22 cellular contexts compared by ENCODE assay signal in genomic region chr13:46372071-46372470, GRCh38. TPM values are rescaled to one million over a fixed set of nuclear protein-coding genes. Genes with fewer than 3 reads are reported as not detected.
A peak's percentile ranks its signal among the peaks of the same experiment; 100 is the strongest.
DNase-seq lines count a peak whose midpoint lies in the region; ATAC-seq and TF ChIP-seq lines count a peak whose summit lies in the region.
"Had no signal": no experiment of that assay in that cellular context is flagged by ENCODE, and none has a peak within 500 bp of the region (broad histone marks: within the 10 kb centered on the region; RNA-seq: fewer than 3 reads in every experiment).

No MANE protein-coding gene starts in this region.

- H3K9me3 ChIP-seq in OCI-LY1 (ENCODE audit: low read length) (no peaks in the 10 kb centered on the region), neutrophil (no peaks in the 10 kb centered on the region)
- H3K9me3 ChIP-seq: A549, Peyer's patch had no signal

- no peaks in the 10 kb centered on the region for H4K20me1 ChIP-seq in OCI-LY1 (ENCODE audit: insufficient read depth, low read length)
- H4K20me1 ChIP-seq: BLaER1 treated with 17β-estradiol and CSF1 and Interleukin-3, amounts not matched to agents 10 nM and 100 nM had no signal

- no peak overlapping the region for H2AFZ ChIP-seq in OCI-LY1 (ENCODE audit: low read length)
- H2AFZ ChIP-seq: GM23338 had no signal

- H3K9ac ChIP-seq in OCI-LY1 (ENCODE audit: low read length) = peak overlapping the region; percentile 49
- H3K9ac ChIP-seq: BLaER1 treated with 17β-estradiol and CSF1 and Interleukin-3, amounts not matched to agents 10 nM and 100 nM had no signal

- peak overlapping the region; percentile 63 for H3K4me2 ChIP-seq in OCI-LY1 (ENCODE audit: low read length)
- H3K4me2 ChIP-seq: A549, GM23338 had no signal

- H3K9me2 ChIP-seq in OCI-LY1 (ENCODE audit: low read depth, low read length) = no peaks in the 10 kb centered on the region

- H3K27ac ChIP-seq in OCI-LY1 (ENCODE audit: low read depth, low read length, poor library complexity, severe bottlenecking) (peak overlapping the region; percentile 94), neutrophil (peak overlapping the region; percentile 24)
- H3K27ac ChIP-seq: A549; BLaER1 treated with 17β-estradiol and CSF1 and Interleukin-3, amounts not matched to agents 10 nM and 100 nM had no signal

- peak overlapping the region; percentile 9 for H3K27ac Mint-ChIP-seq in dendritic cell treated with granulocyte-macrophage colony-stimulating factor and Interleukin-4, amounts not matched to agents 40 ng/mL and 50 ng/mL, for 4 days
- no peak overlapping the region for H3K27ac Mint-ChIP-seq in activated CD8-positive, alpha-beta T cell treated with anti-CD3 and anti-CD28 coated beads for 36 hours
- H3K27ac Mint-ChIP-seq in nephron progenitor cell = no peak overlapping the region
- H3K27ac Mint-ChIP-seq: CD8-positive, alpha-beta T cell; GM23338 had no signal

- no peaks in the 10 kb centered on the region for H3K27me3 Mint-ChIP-seq in dendritic cell treated with granulocyte-macrophage colony-stimulating factor and Interleukin-4, amounts not matched to agents 40 ng/mL and 50 ng/mL, for 4 days
- H3K27me3 Mint-ChIP-seq in activated CD8-positive, alpha-beta T cell treated with anti-CD3 and anti-CD28 coated beads for 36 hours = no peaks in the 10 kb centered on the region
- peaks cover 7% of the 10 kb centered on the region for H3K27me3 Mint-ChIP-seq in nephron progenitor cell (ENCODE audit: low read depth, poor library complexity)

- peaks cover 50% of the 10 kb centered on the region for H3K4me1 Mint-ChIP-seq in dendritic cell treated with granulocyte-macrophage colony-stimulating factor and Interleukin-4, amounts not matched to agents 40 ng/mL and 50 ng/mL, for 4 days (ENCODE audit: low read depth)
- H3K4me1 Mint-ChIP-seq in activated CD8-positive, alpha-beta T cell treated with anti-CD3 and anti-CD28 coated beads for 36 hours (ENCODE audit: low read depth) = peaks cover 7% of the 10 kb centered on the region
- H3K4me1 Mint-ChIP-seq in nephron progenitor cell = peaks cover 40% of the 10 kb centered on the region
- H3K4me1 Mint-ChIP-seq: GM23338 had no signal

- CTCF ChIA-PET in activated CD8-positive, alpha-beta T cell treated with anti-CD3 and anti-CD28 coated beads for 36 hours (lab: Charles Lee) = interaction anchor here (1.1 kb wide), 1 partner anchor 22 kb away, joined by 3 read pairs; no protein-coding TSS in a partner anchor

- no peak for ATAC-seq in activated CD8-positive, alpha-beta T cell treated with anti-CD3 and anti-CD28 coated beads for 36 hours
- ATAC-seq: A549; CD8-positive, alpha-beta T cell; GM23338; HCT116; K562; Right ventricle myocardium inferior had no signal

- intact Hi-C loops in dendritic cell treated with granulocyte-macrophage colony-stimulating factor and Interleukin-4, amounts not matched to agents 40 ng/mL and 50 ng/mL, for 4 days (cut with micrococcal nuclease) = no loop called here
- intact Hi-C loops in activated CD8-positive, alpha-beta T cell treated with anti-CD3 and anti-CD28 coated beads for 36 hours (cut with micrococcal nuclease) = no loop called here

- H3K4me3 ChIP-seq in OCI-LY1 (ENCODE audit: low read depth, low read length, poor library complexity, severe bottlenecking) (peak overlapping the region; percentile 41), neutrophil (ENCODE audit: low read depth in 1 of 2, low read length in 1 of 2) (peak overlapping the region in 1 of 2 experiments; percentile 63)
- H3K4me3 ChIP-seq: A549; BLaER1 treated with 17β-estradiol and CSF1 and Interleukin-3, amounts not matched to agents 10 nM and 100 nM; GM23338; K562; Peyer's patch had no signal

- H3F3A ChIP-seq in OCI-LY1 (ENCODE audit: insufficient read depth, low read length) = no peaks in the 10 kb centered on the region

- H3K36me3 Mint-ChIP-seq in dendritic cell treated with granulocyte-macrophage colony-stimulating factor and Interleukin-4, amounts not matched to agents 40 ng/mL and 50 ng/mL, for 4 days (ENCODE audit: low read depth) = peaks cover 27% of the 10 kb centered on the region
- no peaks in the 10 kb centered on the region for H3K36me3 Mint-ChIP-seq in activated CD8-positive, alpha-beta T cell treated with anti-CD3 and anti-CD28 coated beads for 36 hours (ENCODE audit: low read depth)
- H3K36me3 Mint-ChIP-seq in nephron progenitor cell (ENCODE audit: low read depth) = peaks cover 11% of the 10 kb centered on the region
- H3K36me3 Mint-ChIP-seq: CD8-positive, alpha-beta T cell had no signal

- POLR2A ChIA-PET in activated CD8-positive, alpha-beta T cell treated with anti-CD3 and anti-CD28 coated beads for 36 hours (lab: Charles Lee) = interaction anchor here (0.6 kb wide), 1 partner anchor 394 kb away, joined by 3 read pairs; no protein-coding TSS in a partner anchor

- H3K4me1 ChIP-seq in OCI-LY1 (ENCODE audit: insufficient read depth, low read length, severe bottlenecking) (peaks cover 80% of the 10 kb centered on the region), neutrophil (ENCODE audit: control insufficient read depth in 1 of 2, insufficient read depth in 1 of 2, low read depth in 1 of 2, low read length in 1 of 2) (peaks cover 75 to 82% of the 10 kb centered on the region in 2 experiments)
- H3K4me1 ChIP-seq: A549 had no signal

- peaks cover 83% of the 10 kb centered on the region for H3K36me3 ChIP-seq in OCI-LY1 (ENCODE audit: insufficient read depth, low read length)
- H3K36me3 ChIP-seq in neutrophil = peaks cover 59% of the 10 kb centered on the region
- H3K36me3 ChIP-seq: BLaER1 treated with 17β-estradiol and CSF1 and Interleukin-3, amounts not matched to agents 10 nM and 100 nM had no signal

- peaks cover 10% of the 10 kb centered on the region for H3K9me3 Mint-ChIP-seq in dendritic cell treated with granulocyte-macrophage colony-stimulating factor and Interleukin-4, amounts not matched to agents 40 ng/mL and 50 ng/mL, for 4 days
- H3K9me3 Mint-ChIP-seq in activated CD8-positive, alpha-beta T cell treated with anti-CD3 and anti-CD28 coated beads for 36 hours = no peaks in the 10 kb centered on the region
- H3K9me3 Mint-ChIP-seq in nephron progenitor cell = no peaks in the 10 kb centered on the region
- H3K9me3 Mint-ChIP-seq: CD8-positive, alpha-beta T cell; GM23338 had no signal

- no peak for TF ChIP-seq CTCF in OCI-LY1 (IDR thresholded peaks at IDR 0.05; ENCODE audit: low read length)
- no peak for TF ChIP-seq CTCF in neutrophil (IDR thresholded peaks at IDR 0.05)
- no peak for TF ChIP-seq CTCF in activated CD8-positive, alpha-beta T cell treated with anti-CD3 and anti-CD28 coated beads for 36 hours (IDR thresholded peaks at IDR 0.05)
- TF ChIP-seq CTCF in nephron progenitor cell (IDR thresholded peaks at IDR 0.05) = no peak

- H3K27me3 ChIP-seq in OCI-LY1 (ENCODE audit: insufficient read depth, low read length) (no peaks in the 10 kb centered on the region), neutrophil (peaks cover 24% of the 10 kb centered on the region)
- H3K27me3 ChIP-seq: BLaER1 treated with 17β-estradiol and CSF1 and Interleukin-3, amounts not matched to agents 10 nM and 100 nM; Peyer's patch had no signal

- H3K79me2 ChIP-seq in OCI-LY1 (ENCODE audit: insufficient read depth, low read length) = peaks cover 58% of the 10 kb centered on the region

- DNase-seq in D341Med (ENCODE audit: low spot score) = peak; percentile 34
- DNase-seq in putamen (ENCODE audit: low spot score) = no peak
- DNase-seq in NCI-H2029 treated with DMSO at 0.1 percent for 48 hours (lab: John Stamatoyannopoulos, UW) = no peak
- no peak for DNase-seq in activated CD8-positive, alpha-beta T cell treated with anti-CD3 and anti-CD28 coated beads for 36 hours
- no peak for DNase-seq in nephron progenitor cell
- DNase-seq: Calu3; CD8-positive, alpha-beta T cell; DMS53; NCI-H1105; NCI-H2081 treated with DMSO at 0.1 percent for 48 hours; NCI-H446 treated with DMSO at 0.1 percent for 48 hours; NCI-H748 treated with DMSO at 0.1 percent for 48 hours; Peyer's patch had no signal

- H3K4me3 Mint-ChIP-seq in dendritic cell treated with granulocyte-macrophage colony-stimulating factor and Interleukin-4, amounts not matched to agents 40 ng/mL and 50 ng/mL, for 4 days = no peak overlapping the region
- H3K4me3 Mint-ChIP-seq in activated CD8-positive, alpha-beta T cell treated with anti-CD3 and anti-CD28 coated beads for 36 hours = no peak overlapping the region
- H3K4me3 Mint-ChIP-seq in nephron progenitor cell = no peak overlapping the region
- H3K4me3 Mint-ChIP-seq: CD8-positive, alpha-beta T cell; GM23338 had no signal

RNA-seq across cellular contexts. Expression of gene RUBCNL, which starts 15.0 kb away (rescaled TPM):
- under 1 TPM; 0.36 to 0.74 TPM for total RNA-seq in activated CD8-positive, alpha-beta T cell treated with anti-CD3 and anti-CD28 coated beads for 36 hours
- total RNA-seq: Calu3 had no signal
